27 cellular contexts compared by ENCODE assay signal in genomic region chr2:162293122-162293781, GRCh38. TPM values are rescaled to one million over a fixed set of nuclear protein-coding genes. Genes with fewer than 3 reads are reported as not detected.
A peak's percentile ranks its signal among the peaks of the same experiment; 100 is the strongest.
DNase-seq lines count a peak whose midpoint lies in the region; ATAC-seq, FAIRE-seq and TF ChIP-seq lines count a peak whose summit lies in the region.
"Had no signal": no experiment of that assay in that cellular context is flagged by ENCODE, and none has a peak within 500 bp of the region (broad histone marks: within the 10 kb centered on the region; RNA-seq: fewer than 3 reads in every experiment).

No MANE protein-coding gene starts in this region.

- H3K27me3 ChIP-seq in endothelial cell of umbilical vein (ENCODE audit: control insufficient read depth in 2 of 2, insufficient read depth in 2 of 2, low read length in 2 of 2): no peaks in the 10 kb centered on the region
- H3K27me3 ChIP-seq in testis: no peaks in the 10 kb centered on the region
- H3K27me3 ChIP-seq: colonic mucosa, hepatocyte, SJCRH30, suprapubic skin, vagina had no signal

- 77 to 80% methylated on average over 2 of the region's 2 CpGs for WGBS in testis, 2 donors

- dilution Hi-C loops in endothelial cell of umbilical vein (cut with MboI; ENCODE audit: extremely low pct_ligation_motif_present, low sequenced_read_pairs): no loop called here

- CTCF ChIA-PET in endothelial cell of umbilical vein (lab: Charles Lee): interaction anchor here (4.0 to 16.2 kb wide), 2 partner anchors 68 to 140 kb away, joined by 23 to 1052 read pairs; no protein-coding TSS in a partner anchor

- H3K9ac ChIP-seq in endothelial cell of umbilical vein (replicated peaks; ENCODE audit: extremely low read depth, insufficient read depth, low read length): no peak overlapping the region

- no peak overlapping the region for H3K4me3 ChIP-seq in endothelial cell of umbilical vein (replicated peaks in 1 of 3; ENCODE audit: insufficient read depth in 1 of 3, low read depth in 1 of 3, low read length in 3 of 3)
- no peak overlapping the region for H3K4me3 ChIP-seq in testis
- H3K4me3 ChIP-seq: colonic mucosa, hepatocyte, SJCRH30, suprapubic skin, vagina had no signal

- intact Hi-C loops in endothelial cell of umbilical vein (cut with micrococcal nuclease) (no loop called here), testis (cut with DNase I; ENCODE audit: low total_unique reads) (no loop called here)

- H3K27ac ChIP-seq in endothelial cell of umbilical vein (ENCODE audit: insufficient read depth, low read depth, low read length) (no peak overlapping the region), testis (no peak overlapping the region)
- H3K27ac ChIP-seq: colonic mucosa, hepatocyte, SJCRH30, suprapubic skin, vagina had no signal

- no peaks in the 10 kb centered on the region for H4K20me1 ChIP-seq in endothelial cell of umbilical vein (replicated peaks; ENCODE audit: control insufficient read depth, extremely low read depth, insufficient read depth, low read length)

- TF ChIP-seq POLR2A in endothelial cell of umbilical vein (IDR thresholded peaks at IDR 0.05; ENCODE audit: low read depth, low read length) (no peak), testis (IDR thresholded peaks at IDR 0.05) (no peak)

- no peak overlapping the region for H3K4me2 ChIP-seq in endothelial cell of umbilical vein (ENCODE audit: insufficient read depth, low read length)
- H3K4me2 ChIP-seq: hepatocyte had no signal

- H3K36me3 ChIP-seq in endothelial cell of umbilical vein (ENCODE audit: control insufficient read depth in 2 of 2, extremely low read depth in 1 of 2, insufficient read depth in 2 of 2, low read length in 2 of 2) (no peaks in the 10 kb centered on the region), testis (ENCODE audit: low read depth, missing control alignments) (no peaks in the 10 kb centered on the region)
- H3K36me3 ChIP-seq: colonic mucosa, SJCRH30, suprapubic skin, vagina had no signal

- POLR2A ChIA-PET in endothelial cell of umbilical vein (lab: Charles Lee): no interaction called here

- DNase-seq in HCEC 1CT (peak; percentile 68), endothelial cell of umbilical vein (ENCODE audit: low read depth, low spot score) (peak; percentile 5), omental fat pad (ENCODE audit: low spot score) (no peak), testis (no peak), NCI-H2081 (lab: John Stamatoyannopoulos, UW) (no peak), activated gamma-delta T cell treated with Interleukin-2 at 50 U/mL for 16 hours (no peak)
- DNase-seq: activated CD4-positive, alpha-beta T cell treated with anti-CD3 and anti-CD28 coated beads, Interleukin-2, amount 50 U/mL, for 1 hour; activated naive CD8-positive, alpha-beta T cell treated with anti-CD3 and anti-CD28 coated beads for 36 hours; colonic mucosa; foreskin melanocyte; immature natural killer cell; NCI-H1092; NCI-H1930; NCI-H446; SJCRH30; stimulated activated CD4-positive, alpha-beta T cell treated with anti-CD3 and anti-CD28 coated beads, Interleukin-2, amount 100 ng/mL, for 24 hours had no signal

- H3K9me3 ChIP-seq in endothelial cell of umbilical vein (replicated peaks; ENCODE audit: control insufficient read depth, insufficient read depth, low read length) (no peaks in the 10 kb centered on the region), testis (no peaks in the 10 kb centered on the region)
- H3K9me3 ChIP-seq: colonic mucosa, SJCRH30, suprapubic skin, vagina had no signal

- H2AFZ ChIP-seq in endothelial cell of umbilical vein (ENCODE audit: low read depth, low read length): no peak overlapping the region
- H2AFZ ChIP-seq: hepatocyte had no signal

- H3K4me1 ChIP-seq in endothelial cell of umbilical vein (ENCODE audit: control insufficient read depth, extremely low read depth, insufficient read depth, low read length) (no peaks in the 10 kb centered on the region), testis (no peaks in the 10 kb centered on the region)
- H3K4me1 ChIP-seq: colonic mucosa, SJCRH30, suprapubic skin, vagina had no signal

- H3K9me1 ChIP-seq in endothelial cell of umbilical vein (replicated peaks; ENCODE audit: control insufficient read depth, extremely low read depth, insufficient read depth, low read length): no peaks in the 10 kb centered on the region

- no peaks in the 10 kb centered on the region for H3K79me2 ChIP-seq in endothelial cell of umbilical vein (ENCODE audit: control insufficient read depth, insufficient read depth, low read length)
- H3K79me2 ChIP-seq: hepatocyte had no signal

- no TSS peak for BruUV-seq in endothelial cell of umbilical vein (replicated peaks; lab: Mats Ljungman, UMichigan)

- no peak for FAIRE-seq in endothelial cell of umbilical vein (lab: Jason Lieb, UNC)
- FAIRE-seq: D721Med had no signal

- ATAC-seq in SK-N-SH treated with all-trans-retinoic acid at 6 μM for 48 hours (peak; percentile 71), omental fat pad (ENCODE audit: low FRiP score) (peak; percentile 90), GM19397 (IDR thresholded peaks at IDR 0.05; ENCODE audit: unreplicated experiment) (no peak)
- ATAC-seq: stimulated activated memory B cell treated with anti-CD40 and anti-IgM and Interleukin-4, amounts not matched to agents 10 μg/mL and 1 μg/mL and 100 μg/mL, for 72 hours had no signal

- TF ChIP-seq CTCF in endothelial cell of umbilical vein (IDR thresholded peaks at IDR 0.05; ENCODE audit: extremely low read depth in 1 of 2, insufficient read depth in 1 of 2, low read depth in 1 of 2, low read length in 2 of 2): no peak
- TF ChIP-seq CTCF in omental fat pad (IDR thresholded peaks at IDR 0.05): no peak
- TF ChIP-seq CTCF in testis (IDR thresholded peaks at IDR 0.05): no peak

TF ChIP-seq in endothelial cell of umbilical vein, 7 proteins besides CTCF, POLR2A, EP300 and RAD21:
- peak; percentile 38 for TF ChIP-seq FOS (IDR thresholded peaks at IDR 0.05; ENCODE audit: borderline replicate concordance, insufficient read depth, low read length)
- TF ChIP-seq GATA2 (IDR thresholded peaks at IDR 0.05; ENCODE audit: insufficient read depth, insufficient read length, low read depth, low read length): no peak

RNA-seq across cellular contexts. Expression of gene IFIH1, which starts 25.2 kb away (rescaled TPM):
- total RNA-seq in endothelial cell of umbilical vein (4.7 and 6.9 TPM in 2 replicates), omental fat pad (10 to 100 TPM in 3 of 4 donors, 1 to 10 TPM in 1; 7.5 to 36.9 (median 11.4) TPM), testis (10 to 100 TPM in 1 of 2 donors, 1 to 10 TPM in 1; 8.2 to 12.8 TPM)
- polyA plus RNA-seq in endothelial cell of umbilical vein (1.2 and 1.3 TPM in 2 replicates), testis (ENCODE audit: insufficient read depth, low read depth, low replicate concordance) (6.0 TPM)
- 1.8 and 2.2 TPM in 2 replicates for polyA plus RNA-seq in endothelial cell of umbilical vein (2011; cell fraction: cytosol; rRNA removed)
- polyA plus RNA-seq in endothelial cell of umbilical vein (2011; cell fraction: nucleus; rRNA removed): 4.5 and 4.6 TPM in 2 replicates
- polyA plus RNA-seq in endothelial cell of umbilical vein (2012): 4.5 and 5.6 TPM in 2 replicates
- polyA minus RNA-seq in endothelial cell of umbilical vein: 1.00 and 1.7 TPM in 2 replicates
- polyA minus RNA-seq in endothelial cell of umbilical vein (2011; cell fraction: cytosol; rRNA and poly(A)+ RNA removed): 1.4 TPM
- polyA minus RNA-seq in endothelial cell of umbilical vein (2011; cell fraction: nucleus; rRNA and poly(A)+ RNA removed): 2.8 and 5.4 TPM in 2 replicates
- total RNA-seq: SJCRH30 had no signal
- polyA plus RNA-seq: neural cell had no signal

RNA-seq across cellular contexts. Expression of gene FAP, which starts 50.0 kb away (rescaled TPM):
- total RNA-seq in endothelial cell of umbilical vein (2.0 TPM in 1 of 2 replicates, not detected in the other), omental fat pad (10 to 100 TPM in 2 of 4 donors, 1 to 10 TPM in 2; 2.8 to 20.5 (median 9.1) TPM), testis (1 to 10 TPM; 1.2 to 2.6 TPM)
- polyA plus RNA-seq in endothelial cell of umbilical vein (0.96 and 1.1 TPM in 2 replicates), testis (ENCODE audit: insufficient read depth, low read depth, low replicate concordance) (5.6 TPM)
- polyA plus RNA-seq in endothelial cell of umbilical vein (2011; cell fraction: cytosol; rRNA removed): 0.63 and 0.68 TPM in 2 replicates
- polyA plus RNA-seq in endothelial cell of umbilical vein (2011; cell fraction: nucleus; rRNA removed): 3.1 and 4.5 TPM in 2 replicates
- polyA plus RNA-seq in endothelial cell of umbilical vein (2012): 1.7 and 2.7 TPM in 2 replicates
- polyA minus RNA-seq in endothelial cell of umbilical vein: 2.1 and 6.6 TPM in 2 replicates
- polyA minus RNA-seq in endothelial cell of umbilical vein (2011; cell fraction: cytosol; rRNA and poly(A)+ RNA removed): not detected
- polyA minus RNA-seq in endothelial cell of umbilical vein (2011; cell fraction: nucleus; rRNA and poly(A)+ RNA removed): 2.3 and 2.8 TPM in 2 replicates
- total RNA-seq: activated naive CD8-positive, alpha-beta T cell treated with anti-CD3 and anti-CD28 coated beads for 36 hours; HT-29; mononuclear cell had no signal
- polyA plus RNA-seq: CD14-positive monocyte, immature natural killer cell had no signal

RNA-seq across cellular contexts. Expression of gene GCA, which starts 50.7 kb away (rescaled TPM):
- total RNA-seq in endothelial cell of umbilical vein (6.2 and 10.7 TPM in 2 replicates), omental fat pad (10 to 100 TPM; 32.4 to 55.6 (median 46.7) TPM), testis (10 to 100 TPM; 26.1 to 33.1 TPM)
- polyA plus RNA-seq in endothelial cell of umbilical vein (9.7 and 11.2 TPM in 2 replicates), testis (ENCODE audit: insufficient read depth, low read depth, low replicate concordance) (60.9 TPM)
- polyA plus RNA-seq in endothelial cell of umbilical vein (2011; cell fraction: cytosol; rRNA removed): 8.9 and 9.0 TPM in 2 replicates
- 14.9 TPM in 2 replicates for polyA plus RNA-seq in endothelial cell of umbilical vein (2011; cell fraction: nucleus; rRNA removed)
- 4.8 and 5.3 TPM in 2 replicates for polyA plus RNA-seq in endothelial cell of umbilical vein (2012)
- 13.2 and 26.2 TPM in 2 replicates for polyA minus RNA-seq in endothelial cell of umbilical vein
- not detected for polyA minus RNA-seq in endothelial cell of umbilical vein (2011; cell fraction: cytosol; rRNA and poly(A)+ RNA removed)
- 5.5 and 7.0 TPM in 2 replicates for polyA minus RNA-seq in endothelial cell of umbilical vein (2011; cell fraction: nucleus; rRNA and poly(A)+ RNA removed)

Comparison
In these comparisons a context has a peak if more than half of its experiments do, and no peak if none do; other contexts are left out.
1. DNase-seq: peak in HCEC 1CT (single experiment) and endothelial cell of umbilical vein (single experiment); none in omental fat pad (single experiment), testis (single experiment), NCI-H2081 (0 of 2) and activated gamma-delta T cell treated with Interleukin-2 at 50 U/mL for 16 hours (single experiment).